ENCODE assay signal across 12 cellular contexts in the genomic region with DNA sequence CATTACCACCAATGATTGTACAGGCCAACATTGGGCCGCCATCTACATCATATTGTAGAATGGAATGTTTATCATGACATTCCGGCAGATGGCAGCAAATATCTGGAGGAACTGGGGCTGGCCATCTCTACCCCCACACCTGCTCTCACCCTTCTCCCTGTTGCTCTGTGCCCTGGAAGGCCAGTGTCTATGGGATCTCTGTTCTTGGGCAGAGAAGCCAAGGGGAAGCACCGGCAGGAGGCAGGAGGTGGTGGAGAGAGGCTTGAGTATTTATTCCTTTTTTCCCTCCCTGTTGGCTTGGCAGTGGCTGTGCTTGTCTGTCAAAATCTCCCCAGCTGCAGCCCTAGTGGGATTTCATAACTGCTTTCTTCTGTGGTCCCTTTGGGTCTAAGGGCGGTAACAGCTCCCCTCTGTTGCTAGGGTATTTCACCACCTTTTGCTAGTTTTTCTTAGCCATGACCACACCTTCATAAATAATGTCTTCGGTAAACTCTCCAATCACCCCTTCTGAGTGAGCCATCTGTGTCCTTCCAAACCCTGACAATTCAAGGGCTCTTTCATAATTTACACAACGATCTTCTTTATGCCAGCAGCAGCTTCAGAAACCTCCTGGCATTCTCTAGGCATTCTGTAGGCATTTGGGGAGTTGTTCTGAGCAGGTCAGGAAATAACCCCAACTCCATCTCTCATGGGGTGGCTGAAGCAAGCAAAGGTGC.
DNase-seq lines count a peak whose midpoint lies in the region; ATAC-seq, FAIRE-seq and TF ChIP-seq lines count a peak whose summit lies in the region.
"Had no signal": no experiment of that assay in that cellular context is flagged by ENCODE, and none has a peak within 500 bp of the region (broad histone marks: within the 10 kb centered on the region; RNA-seq: fewer than 3 reads in every experiment).

No MANE protein-coding gene starts in this region.

- intact Hi-C loops in activated T-helper 1 cell treated with anti-CD3 and anti-CD28 coated beads, Interleukin-12 subunit alpha, Interleukin-12 subunit beta, Interleukin-2, Interleukin-4 antibody, amounts not matched to agents 30 ng/mL and 10 ng/mL and 1 ng/mL, durations not matched to agents 14 hours and 24 hours and 36 hours (cut with micrococcal nuclease): no loop called here

- TF ChIP-seq CTCF in foreskin keratinocyte (conservative IDR thresholded peaks at IDR 0.05) (peak; percentile 59), mesothelial cell of epicardium (IDR thresholded peaks at IDR 0.05; ENCODE audit: unreplicated experiment) (no peak)

- H3K27me3 ChIP-seq in foreskin keratinocyte: peaks cover 29% of the 10 kb centered on the region

- H3K4me1 Mint-ChIP-seq in activated T-helper 1 cell treated with anti-CD3 and anti-CD28 coated beads, Interleukin-12 subunit alpha, Interleukin-12 subunit beta, Interleukin-2, Interleukin-4 antibody, amounts not matched to agents 30 ng/mL and 10 ng/mL and 1 ng/mL, durations not matched to agents 14 hours and 24 hours and 36 hours (ENCODE audit: low read depth): no peaks in the 10 kb centered on the region
- H3K4me1 Mint-ChIP-seq in mesothelial cell of epicardium: no peaks in the 10 kb centered on the region
- H3K4me1 Mint-ChIP-seq: central memory CD8-positive, alpha-beta T cell had no signal

- H3K4me1 ChIP-seq in foreskin keratinocyte: no peaks in the 10 kb centered on the region

- peaks cover 4% of the 10 kb centered on the region for H3K27me3 Mint-ChIP-seq in activated T-helper 1 cell treated with anti-CD3 and anti-CD28 coated beads, Interleukin-12 subunit alpha, Interleukin-12 subunit beta, Interleukin-2, Interleukin-4 antibody, amounts not matched to agents 30 ng/mL and 10 ng/mL and 1 ng/mL, durations not matched to agents 14 hours and 24 hours and 36 hours (ENCODE audit: insufficient read depth)
- peaks cover 85% of the 10 kb centered on the region for H3K27me3 Mint-ChIP-seq in mesothelial cell of epicardium (ENCODE audit: low read depth)

- no peak overlapping the region for H3K4me3 Mint-ChIP-seq in activated T-helper 1 cell treated with anti-CD3 and anti-CD28 coated beads, Interleukin-12 subunit alpha, Interleukin-12 subunit beta, Interleukin-2, Interleukin-4 antibody, amounts not matched to agents 30 ng/mL and 10 ng/mL and 1 ng/mL, durations not matched to agents 14 hours and 24 hours and 36 hours
- H3K4me3 Mint-ChIP-seq in mesothelial cell of epicardium: no peak overlapping the region
- H3K4me3 Mint-ChIP-seq: central memory CD8-positive, alpha-beta T cell had no signal

- H3K27ac ChIP-seq in foreskin keratinocyte: no peak overlapping the region
- H3K27ac ChIP-seq: thoracic aorta had no signal

- FAIRE-seq in GM12892 (lab: Jason Lieb, UNC): no peak

- no peaks in the 10 kb centered on the region for H3K36me3 Mint-ChIP-seq in activated T-helper 1 cell treated with anti-CD3 and anti-CD28 coated beads, Interleukin-12 subunit alpha, Interleukin-12 subunit beta, Interleukin-2, Interleukin-4 antibody, amounts not matched to agents 30 ng/mL and 10 ng/mL and 1 ng/mL, durations not matched to agents 14 hours and 24 hours and 36 hours (ENCODE audit: low read depth)
- no peaks in the 10 kb centered on the region for H3K36me3 Mint-ChIP-seq in mesothelial cell of epicardium

- TF ChIP-seq POLR2A in GM12892 (IDR thresholded peaks at IDR 0.05; ENCODE audit: low read depth, low read length): no peak

- ATAC-seq in foreskin keratinocyte (peak; percentile 34), GM18867 (IDR thresholded peaks at IDR 0.05; ENCODE audit: unreplicated experiment) (no peak)

- DNase-seq in 8988T (peak; percentile 69), GM12892 (ENCODE audit: insufficient read length) (peak; percentile 49), NCI-H748 (lab: John Stamatoyannopoulos, UW; ENCODE audit: unreplicated experiment) (peak; percentile 55), foreskin keratinocyte (no peak), mesothelial cell of epicardium (ENCODE audit: low spot score in 2 of 2, unreplicated experiment in 2 of 2) (no peak)
- no peak for DNase-seq in activated T-helper 1 cell treated with anti-CD3 and anti-CD28 coated beads, Interleukin-12 subunit alpha, Interleukin-12 subunit beta, Interleukin-2, Interleukin-4 antibody, amounts not matched to agents 30 ng/mL and 10 ng/mL and 1 ng/mL, durations not matched to agents 14 hours and 24 hours and 36 hours (ENCODE audit: low spot score)
- no peak for DNase-seq in activated CD4-positive, alpha-beta T cell treated with anti-CD3 and anti-CD28 coated beads for 48 hours
- DNase-seq: activated CD4-positive, alpha-beta T cell treated with anti-CD3 and anti-CD28 coated beads, Interleukin-2, amount 50 U/mL, for 4 hours; MG63 had no signal

- no peak overlapping the region for H3K27ac Mint-ChIP-seq in activated T-helper 1 cell treated with anti-CD3 and anti-CD28 coated beads, Interleukin-12 subunit alpha, Interleukin-12 subunit beta, Interleukin-2, Interleukin-4 antibody, amounts not matched to agents 30 ng/mL and 10 ng/mL and 1 ng/mL, durations not matched to agents 14 hours and 24 hours and 36 hours
- H3K27ac Mint-ChIP-seq in mesothelial cell of epicardium: no peak overlapping the region

- H3K9me3 Mint-ChIP-seq in activated T-helper 1 cell treated with anti-CD3 and anti-CD28 coated beads, Interleukin-12 subunit alpha, Interleukin-12 subunit beta, Interleukin-2, Interleukin-4 antibody, amounts not matched to agents 30 ng/mL and 10 ng/mL and 1 ng/mL, durations not matched to agents 14 hours and 24 hours and 36 hours: no peaks in the 10 kb centered on the region
- no peaks in the 10 kb centered on the region for H3K9me3 Mint-ChIP-seq in mesothelial cell of epicardium
- H3K9me3 Mint-ChIP-seq: central memory CD8-positive, alpha-beta T cell had no signal

Comparison
In these comparisons a context has a peak if more than half of its experiments do, and no peak if none do; other contexts are left out.
1. DNase-seq: peak in 8988T (single experiment), GM12892 (single experiment) and NCI-H748 (single experiment); none in foreskin keratinocyte (0 of 2), activated T-helper 1 cell treated with anti-CD3 and anti-CD28 coated beads, Interleukin-12 subunit alpha, Interleukin-12 subunit beta, Interleukin-2, Interleukin-4 antibody, amounts not matched to agents 30 ng/mL and 10 ng/mL and 1 ng/mL, durations not matched to agents 14 hours and 24 hours and 36 hours (single experiment), mesothelial cell of epicardium (0 of 2) and activated CD4-positive, alpha-beta T cell treated with anti-CD3 and anti-CD28 coated beads for 48 hours (single experiment).